ENCODE assay signal across 1 cellular context in the genomic region with DNA sequence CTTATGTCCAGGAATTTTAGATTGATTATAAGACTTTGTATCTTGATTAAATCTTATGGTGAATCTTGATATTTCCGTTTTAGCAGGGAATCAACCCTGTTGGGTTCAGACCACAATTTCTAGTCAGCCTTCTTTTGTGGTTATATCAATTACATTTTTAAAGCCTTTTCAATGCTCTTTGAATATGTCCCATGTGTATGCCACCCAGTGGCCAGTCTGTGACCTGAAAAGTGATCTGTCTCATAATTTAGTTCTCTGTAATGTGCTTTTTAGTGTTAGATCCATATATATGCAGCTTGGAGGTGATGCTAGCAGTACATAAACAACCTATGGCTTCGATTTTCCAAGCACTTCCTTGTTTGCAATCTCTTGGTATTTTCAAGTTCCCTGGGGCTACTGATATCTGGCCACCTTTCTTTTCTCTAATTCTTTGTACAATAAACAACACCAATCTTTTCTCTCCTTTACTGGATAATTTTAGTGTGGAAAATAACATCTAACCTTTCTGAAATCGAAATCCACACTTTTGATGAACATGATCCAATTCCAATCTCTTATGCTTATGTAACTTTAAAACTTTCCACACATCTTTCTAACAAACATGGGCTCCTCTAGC.
TF ChIP-seq lines count a peak whose summit lies in the region.

No MANE protein-coding gene starts in this region.

TF ChIP-seq in HCT116, 20 proteins besides CTCF, POLR2A, EP300 and RAD21 (continued from another document):
- TF ChIP-seq, protein P1, sequence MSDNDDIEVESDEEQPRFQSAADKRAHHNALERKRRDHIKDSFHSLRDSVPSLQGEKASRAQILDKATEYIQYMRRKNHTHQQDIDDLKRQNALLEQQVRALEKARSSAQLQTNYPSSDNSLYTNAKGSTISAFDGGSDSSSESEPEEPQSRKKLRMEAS (IDR thresholded peaks at IDR 0.05) = no peak
- no peak for TF ChIP-seq TCF7L2 (IDR thresholded peaks at IDR 0.05; ENCODE audit: borderline replicate concordance, extremely low read depth, insufficient read depth, insufficient read length)
- TF ChIP-seq, protein P2, sequence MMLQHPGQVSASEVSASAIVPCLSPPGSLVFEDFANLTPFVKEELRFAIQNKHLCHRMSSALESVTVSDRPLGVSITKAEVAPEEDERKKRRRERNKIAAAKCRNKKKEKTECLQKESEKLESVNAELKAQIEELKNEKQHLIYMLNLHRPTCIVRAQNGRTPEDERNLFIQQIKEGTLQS (IDR thresholded peaks at IDR 0.05) = no peak
- no peak for TF ChIP-seq EZH2phosphoT487 (IDR thresholded peaks at IDR 0.05; ENCODE audit: borderline replicate concordance)
- no peak for TF ChIP-seq ZFX (IDR thresholded peaks at IDR 0.05)
- no peak for TF ChIP-seq EGR1 (IDR thresholded peaks at IDR 0.05; ENCODE audit: low read depth)
- TF ChIP-seq POLR2AphosphoS5 (IDR thresholded peaks at IDR 0.05; ENCODE audit: low read depth, low read length) = no peak
